Comparison of ENCODE assay signal across 1 cellular context in the genomic region with DNA sequence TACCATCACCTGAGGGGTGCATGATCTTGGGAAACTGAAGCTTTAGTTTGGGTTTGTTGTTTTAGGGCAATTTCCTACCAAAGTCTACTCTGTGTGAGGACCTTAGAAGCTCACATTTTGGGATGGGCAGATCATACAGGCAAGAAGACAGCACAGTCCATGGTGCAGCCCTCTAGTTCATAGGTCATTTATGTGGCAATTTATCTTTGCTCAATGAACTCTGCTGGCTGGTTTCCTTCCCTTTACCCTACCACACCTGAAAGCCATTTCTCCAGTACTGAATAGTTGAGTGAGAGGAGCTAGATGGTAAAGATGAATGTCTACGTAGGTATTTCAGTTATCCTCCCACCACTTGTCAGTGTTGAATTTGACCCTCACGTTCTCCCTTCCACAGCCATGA.
TF ChIP-seq lines count a peak whose summit lies in the region.

No MANE protein-coding gene starts in this region.

TF ChIP-seq in HepG2, 621 proteins besides CTCF, POLR2A, EP300 and RAD21 (continued from another document):
- TF ChIP-seq, protein P1, sequence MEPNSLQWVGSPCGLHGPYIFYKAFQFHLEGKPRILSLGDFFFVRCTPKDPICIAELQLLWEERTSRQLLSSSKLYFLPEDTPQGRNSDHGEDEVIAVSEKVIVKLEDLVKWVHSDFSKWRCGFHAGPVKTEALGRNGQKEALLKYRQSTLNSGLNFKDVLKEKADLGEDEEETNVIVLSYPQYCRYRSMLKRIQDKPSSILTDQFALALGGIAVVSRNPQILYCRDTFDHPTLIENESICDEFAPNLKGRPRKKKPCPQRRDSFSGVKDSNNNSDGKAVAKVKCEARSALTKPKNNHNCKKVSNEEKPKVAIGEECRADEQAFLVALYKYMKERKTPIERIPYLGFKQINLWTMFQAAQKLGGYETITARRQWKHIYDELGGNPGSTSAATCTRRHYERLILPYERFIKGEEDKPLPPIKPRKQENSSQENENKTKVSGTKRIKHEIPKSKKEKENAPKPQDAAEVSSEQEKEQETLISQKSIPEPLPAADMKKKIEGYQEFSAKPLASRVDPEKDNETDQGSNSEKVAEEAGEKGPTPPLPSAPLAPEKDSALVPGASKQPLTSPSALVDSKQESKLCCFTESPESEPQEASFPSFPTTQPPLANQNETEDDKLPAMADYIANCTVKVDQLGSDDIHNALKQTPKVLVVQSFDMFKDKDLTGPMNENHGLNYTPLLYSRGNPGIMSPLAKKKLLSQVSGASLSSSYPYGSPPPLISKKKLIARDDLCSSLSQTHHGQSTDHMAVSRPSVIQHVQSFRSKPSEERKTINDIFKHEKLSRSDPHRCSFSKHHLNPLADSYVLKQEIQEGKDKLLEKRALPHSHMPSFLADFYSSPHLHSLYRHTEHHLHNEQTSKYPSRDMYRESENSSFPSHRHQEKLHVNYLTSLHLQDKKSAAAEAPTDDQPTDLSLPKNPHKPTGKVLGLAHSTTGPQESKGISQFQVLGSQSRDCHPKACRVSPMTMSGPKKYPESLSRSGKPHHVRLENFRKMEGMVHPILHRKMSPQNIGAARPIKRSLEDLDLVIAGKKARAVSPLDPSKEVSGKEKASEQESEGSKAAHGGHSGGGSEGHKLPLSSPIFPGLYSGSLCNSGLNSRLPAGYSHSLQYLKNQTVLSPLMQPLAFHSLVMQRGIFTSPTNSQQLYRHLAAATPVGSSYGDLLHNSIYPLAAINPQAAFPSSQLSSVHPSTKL (CRISPR knock-in tag; IDR thresholded peaks at IDR 0.05), result 0 out of 2 replicates have a peak, but pooled peaks have one; percentile 34
- TF ChIP-seq, protein P2, sequence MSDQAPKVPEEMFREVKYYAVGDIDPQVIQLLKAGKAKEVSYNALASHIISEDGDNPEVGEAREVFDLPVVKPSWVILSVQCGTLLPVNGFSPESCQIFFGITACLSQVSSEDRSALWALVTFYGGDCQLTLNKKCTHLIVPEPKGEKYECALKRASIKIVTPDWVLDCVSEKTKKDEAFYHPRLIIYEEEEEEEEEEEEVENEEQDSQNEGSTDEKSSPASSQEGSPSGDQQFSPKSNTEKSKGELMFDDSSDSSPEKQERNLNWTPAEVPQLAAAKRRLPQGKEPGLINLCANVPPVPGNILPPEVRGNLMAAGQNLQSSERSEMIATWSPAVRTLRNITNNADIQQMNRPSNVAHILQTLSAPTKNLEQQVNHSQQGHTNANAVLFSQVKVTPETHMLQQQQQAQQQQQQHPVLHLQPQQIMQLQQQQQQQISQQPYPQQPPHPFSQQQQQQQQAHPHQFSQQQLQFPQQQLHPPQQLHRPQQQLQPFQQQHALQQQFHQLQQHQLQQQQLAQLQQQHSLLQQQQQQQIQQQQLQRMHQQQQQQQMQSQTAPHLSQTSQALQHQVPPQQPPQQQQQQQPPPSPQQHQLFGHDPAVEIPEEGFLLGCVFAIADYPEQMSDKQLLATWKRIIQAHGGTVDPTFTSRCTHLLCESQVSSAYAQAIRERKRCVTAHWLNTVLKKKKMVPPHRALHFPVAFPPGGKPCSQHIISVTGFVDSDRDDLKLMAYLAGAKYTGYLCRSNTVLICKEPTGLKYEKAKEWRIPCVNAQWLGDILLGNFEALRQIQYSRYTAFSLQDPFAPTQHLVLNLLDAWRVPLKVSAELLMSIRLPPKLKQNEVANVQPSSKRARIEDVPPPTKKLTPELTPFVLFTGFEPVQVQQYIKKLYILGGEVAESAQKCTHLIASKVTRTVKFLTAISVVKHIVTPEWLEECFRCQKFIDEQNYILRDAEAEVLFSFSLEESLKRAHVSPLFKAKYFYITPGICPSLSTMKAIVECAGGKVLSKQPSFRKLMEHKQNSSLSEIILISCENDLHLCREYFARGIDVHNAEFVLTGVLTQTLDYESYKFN (CRISPR knock-in tag; conservative IDR thresholded peaks at IDR 0.05), result 0 out of 2 replicates have a peak, but pooled peaks have one; percentile 19
- TF ChIP-seq, protein P3, sequence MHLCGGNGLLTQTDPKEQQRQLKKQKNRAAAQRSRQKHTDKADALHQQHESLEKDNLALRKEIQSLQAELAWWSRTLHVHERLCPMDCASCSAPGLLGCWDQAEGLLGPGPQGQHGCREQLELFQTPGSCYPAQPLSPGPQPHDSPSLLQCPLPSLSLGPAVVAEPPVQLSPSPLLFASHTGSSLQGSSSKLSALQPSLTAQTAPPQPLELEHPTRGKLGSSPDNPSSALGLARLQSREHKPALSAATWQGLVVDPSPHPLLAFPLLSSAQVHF (CRISPR knock-in tag; IDR thresholded peaks at IDR 0.05), result no peak
- TF ChIP-seq NCOR1 (IDR thresholded peaks at IDR 0.05; ENCODE audit: borderline replicate concordance, low read length), result peak; percentile 52; the same call in 1 of the 2 replicates
- peak; percentile 37 to 44; a peak in 2 of 4 replicates for TF ChIP-seq NR2F1 (CRISPR knock-in tag; IDR thresholded peaks at IDR 0.05)
- TF ChIP-seq HNF4G (IDR thresholded peaks at IDR 0.05; ENCODE audit: borderline replicate concordance, low read depth, low read length), result peak; percentile 67
- no peak for TF ChIP-seq HNF4G (CRISPR knock-in tag; IDR thresholded peaks at IDR 0.05; ENCODE audit: borderline replicate concordance, low read depth)
- peak; percentile 82 for TF ChIP-seq HNF4A (CRISPR knock-in tag; IDR thresholded peaks at IDR 0.05)
- TF ChIP-seq ZNF431 (CRISPR knock-in tag; IDR thresholded peaks at IDR 0.05; ENCODE audit: borderline replicate concordance, low read depth), result no peak
- TF ChIP-seq ZNF235 (CRISPR knock-in tag; IDR thresholded peaks at IDR 0.05; ENCODE audit: borderline replicate concordance), result no peak
- TF ChIP-seq ZMYM4 (CRISPR knock-in tag; IDR thresholded peaks at IDR 0.05), result peak; percentile 47
- TF ChIP-seq, protein P4, sequence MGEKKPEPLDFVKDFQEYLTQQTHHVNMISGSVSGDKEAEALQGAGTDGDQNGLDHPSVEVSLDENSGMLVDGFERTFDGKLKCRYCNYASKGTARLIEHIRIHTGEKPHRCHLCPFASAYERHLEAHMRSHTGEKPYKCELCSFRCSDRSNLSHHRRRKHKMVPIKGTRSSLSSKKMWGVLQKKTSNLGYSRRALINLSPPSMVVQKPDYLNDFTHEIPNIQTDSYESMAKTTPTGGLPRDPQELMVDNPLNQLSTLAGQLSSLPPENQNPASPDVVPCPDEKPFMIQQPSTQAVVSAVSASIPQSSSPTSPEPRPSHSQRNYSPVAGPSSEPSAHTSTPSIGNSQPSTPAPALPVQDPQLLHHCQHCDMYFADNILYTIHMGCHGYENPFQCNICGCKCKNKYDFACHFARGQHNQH (CRISPR knock-in tag; IDR thresholded peaks at IDR 0.05), result no peak
- no peak for TF ChIP-seq ARNTL (CRISPR knock-in tag; IDR thresholded peaks at IDR 0.05)
